13 cellular contexts compared by ENCODE assay signal in the genomic region with DNA sequence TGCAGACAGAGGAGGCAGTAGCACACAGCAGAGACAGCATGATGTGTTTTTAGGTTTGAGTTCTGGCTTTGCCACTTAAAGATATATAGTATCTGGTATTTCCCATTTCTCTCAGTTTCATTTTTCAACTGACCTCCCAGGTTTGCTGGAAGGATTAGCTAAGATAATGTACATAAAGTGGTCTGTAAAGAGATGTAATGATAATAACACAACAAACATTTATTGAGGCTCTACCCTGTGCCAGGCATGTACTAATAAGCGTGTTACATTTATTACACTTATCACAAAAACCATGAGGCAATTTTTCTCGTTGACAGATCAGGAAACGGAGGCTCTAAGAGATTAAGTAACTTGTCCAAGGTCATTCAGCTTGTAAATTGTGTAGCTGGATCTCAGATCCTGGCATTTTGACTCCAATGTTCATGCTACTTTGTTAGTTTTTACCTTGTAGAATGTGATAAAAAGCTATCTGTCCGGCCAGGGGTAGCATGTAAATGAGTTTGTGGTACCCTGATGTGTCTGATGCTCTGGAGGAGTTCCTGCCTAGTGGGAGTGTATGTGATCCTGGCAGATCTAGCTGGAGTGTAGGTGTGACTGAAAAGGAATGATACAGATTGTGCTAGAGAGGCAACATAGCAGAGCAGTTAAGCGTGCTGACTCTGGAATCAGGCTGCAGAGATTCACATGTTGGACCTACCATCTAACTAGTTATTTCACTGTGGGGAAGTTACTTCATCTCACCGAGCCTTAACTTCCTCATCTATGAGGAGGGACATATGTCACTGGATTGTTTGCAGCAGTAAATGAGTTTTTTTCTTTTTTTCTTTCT.
DNase-seq lines count a peak whose midpoint lies in the region; ATAC-seq, FAIRE-seq and TF ChIP-seq lines count a peak whose summit lies in the region.
"Had no signal": no experiment of that assay in that cellular context is flagged by ENCODE, and none has a peak within 500 bp of the region (broad histone marks: within the 10 kb centered on the region; RNA-seq: fewer than 3 reads in every experiment).

No MANE protein-coding gene starts in this region.

- ATAC-seq in CD4-positive, CD25-positive, alpha-beta regulatory T cell (ENCODE audit: low read depth in 2 of 2), result no peak
- no peak for ATAC-seq in HG02840 (IDR thresholded peaks at IDR 0.05; ENCODE audit: low FRiP score, unreplicated experiment)

- POLR2A ChIA-PET in SK-N-SH (lab: Yijun Ruan, JAX), result interaction anchor here (0.6 to 1.1 kb wide), 2 partner anchors 37 to 750 kb away, joined by 4 read pairs; no protein-coding TSS in a partner anchor
- POLR2A ChIA-PET in activated CD4-positive, alpha-beta T cell treated with anti-CD3 and anti-CD28 coated beads, Interleukin-2, amount 10 ng/mL, durations not matched to agents 7 days and 5 days (lab: Charles Lee), result no interaction called here

- H3K56ac ChIP-seq in H9 (ENCODE audit: insufficient read length, low read depth, low read length), result no peak overlapping the region

- H3K36me3 ChIP-seq in CD4-positive, CD25-positive, alpha-beta regulatory T cell (ENCODE audit: control insufficient read depth, insufficient read depth, low read length), result peaks cover 59% of the 10 kb centered on the region
- peaks cover 20 to 35% of the 10 kb centered on the region in 2 experiments for H3K36me3 ChIP-seq in SK-N-SH (replicated peaks in 1 of 2; ENCODE audit: control insufficient read depth in 1 of 2, insufficient read depth in 2 of 2, low read length in 1 of 2)
- H3K36me3 ChIP-seq in kidney (ENCODE audit: control insufficient read depth in 1 of 2, insufficient read depth in 2 of 2, low read length in 2 of 2), result peaks cover 7% of the 10 kb centered on the region in 2 donors

- intact Hi-C loops in kidney (cut with DNase I), result no loop called here

- H3K4me3 ChIP-seq in CD4-positive, CD25-positive, alpha-beta regulatory T cell (ENCODE audit: low read depth, low read length), result no peak overlapping the region
- H3K4me3 ChIP-seq in SK-N-SH (ENCODE audit: low read depth in 2 of 2, low read length in 1 of 2), result no peak overlapping the region
- H3K4me3 ChIP-seq in kidney (ENCODE audit: low read length in 2 of 2), result no peak overlapping the region

- H3K27me3 Mint-ChIP-seq in CD4-positive, CD25-positive, alpha-beta regulatory T cell, result no peaks in the 10 kb centered on the region
- H3K27me3 Mint-ChIP-seq in nephron (ENCODE audit: low read depth) (no peaks in the 10 kb centered on the region), H9 (ENCODE audit: low read depth) (no peaks in the 10 kb centered on the region)
- no peaks in the 10 kb centered on the region for H3K27me3 Mint-ChIP-seq in activated CD4-positive, alpha-beta T cell treated with anti-CD3 and anti-CD28 coated beads, Interleukin-2, amount 10 ng/mL, durations not matched to agents 7 days and 5 days
- H3K27me3 Mint-ChIP-seq: central memory CD8-positive, alpha-beta T cell had no signal

- H3K4me1 ChIP-seq in CD4-positive, CD25-positive, alpha-beta regulatory T cell (ENCODE audit: control insufficient read depth, insufficient read depth, low read length, poor library complexity, severe bottlenecking), result no peaks in the 10 kb centered on the region
- H3K4me1 ChIP-seq in SK-N-SH (ENCODE audit: control insufficient read depth in 1 of 2, insufficient read depth in 2 of 2, low read depth in 1 of 2, low read length in 1 of 2) (peaks cover 0 to 22% of the 10 kb centered on the region in 2 experiments; a peak in 2 of 4 replicates), H9 (ENCODE audit: insufficient read depth, low read length) (no peaks in the 10 kb centered on the region), kidney (ENCODE audit: control insufficient read depth in 1 of 2, insufficient read depth in 1 of 2, low read depth in 1 of 2, low read length in 2 of 2) (no peaks in the 10 kb centered on the region)

- H2BK15ac ChIP-seq in H9 (ENCODE audit: low read depth, low read length), result no peak overlapping the region

- no peaks in the 10 kb centered on the region for H3K9me3 Mint-ChIP-seq in CD4-positive, CD25-positive, alpha-beta regulatory T cell
- H3K9me3 Mint-ChIP-seq in nephron, result no peaks in the 10 kb centered on the region
- no peaks in the 10 kb centered on the region for H3K9me3 Mint-ChIP-seq in activated CD4-positive, alpha-beta T cell treated with anti-CD3 and anti-CD28 coated beads, Interleukin-2, amount 10 ng/mL, durations not matched to agents 7 days and 5 days
- H3K9me3 Mint-ChIP-seq in H9, result no peaks in the 10 kb centered on the region
- H3K9me3 Mint-ChIP-seq: central memory CD8-positive, alpha-beta T cell had no signal

- whole genome bisulfite sequencing in SK-N-SH (ENCODE audit: low lambda C conversion rate), result 81% methylated on average over 6 of the region's 6 CpGs
- WGBS in H9 (ENCODE audit: extremely low coverage, insufficient read length, low lambda C conversion rate), result no CpG with 5 or more reads among the region's 6 CpGs

- no peak overlapping the region for H3K14ac ChIP-seq in H9 (ENCODE audit: insufficient read depth, low read length)

- TF ChIP-seq RAD21 in SK-N-SH (IDR thresholded peaks at IDR 0.05; ENCODE audit: low read length), result 0 out of 2 replicates have a peak, but pooled peaks have one; percentile 43

- no peak overlapping the region for H3K4ac ChIP-seq in H9 (ENCODE audit: low read depth, low read length)

- TF ChIP-seq EP300 in SK-N-SH (IDR thresholded peaks at IDR 0.05; ENCODE audit: borderline replicate concordance in 1 of 2, low read depth in 1 of 2, low read length in 1 of 2), result no peak

- peaks cover 54% of the 10 kb centered on the region for H3K36me3 Mint-ChIP-seq in CD4-positive, CD25-positive, alpha-beta regulatory T cell
- H3K36me3 Mint-ChIP-seq in nephron (ENCODE audit: low read depth) (peaks cover 50% of the 10 kb centered on the region), H9 (ENCODE audit: insufficient read depth in 1 of 3, low read depth in 3 of 3) (peaks cover 11 to 27% (median 17%) of the 10 kb centered on the region in 3 experiments; a peak in 6 of 7 replicates)
- H3K36me3 Mint-ChIP-seq in activated CD4-positive, alpha-beta T cell treated with anti-CD3 and anti-CD28 coated beads, Interleukin-2, amount 10 ng/mL, durations not matched to agents 7 days and 5 days (ENCODE audit: low read depth), result peaks cover 58% of the 10 kb centered on the region

- H3K18ac ChIP-seq in H9 (ENCODE audit: insufficient read length, low read depth, low read length), result no peak overlapping the region

- H2AK5ac ChIP-seq in H9 (ENCODE audit: insufficient read length, low read length), result no peak overlapping the region

- H2BK12ac ChIP-seq in H9 (ENCODE audit: insufficient read length, low read depth, low read length), result no peak overlapping the region

- CTCF ChIA-PET in SK-N-SH (lab: Yijun Ruan, JAX), result interaction anchor here (0.6 to 1.6 kb wide), 11 partner anchors 9 to 291 kb away, joined by 3 to 5 read pairs (median 3); no protein-coding TSS in a partner anchor
- CTCF ChIA-PET in activated CD4-positive, alpha-beta T cell treated with anti-CD3 and anti-CD28 coated beads, Interleukin-2, amount 10 ng/mL, durations not matched to agents 7 days and 5 days (lab: Charles Lee), result interaction anchor here (0.5 to 1.0 kb wide), 4 partner anchors 8 to 309 kb away, joined by 3 to 4 read pairs (median 3); no protein-coding TSS in a partner anchor

- no peaks in the 10 kb centered on the region for H3K9me3 ChIP-seq in CD4-positive, CD25-positive, alpha-beta regulatory T cell (ENCODE audit: control insufficient read depth in 2 of 2, low read length in 2 of 2)
- no peaks in the 10 kb centered on the region for H3K9me3 ChIP-seq in SK-N-SH
- no peaks in the 10 kb centered on the region for H3K9me3 ChIP-seq in H9 (ENCODE audit: control insufficient read depth, low read depth, low read length)
- no peaks in the 10 kb centered on the region for H3K9me3 ChIP-seq in kidney (ENCODE audit: control insufficient read depth in 1 of 2, low read length in 2 of 2)

- H2BK5ac ChIP-seq in H9 (ENCODE audit: insufficient read length, low read length), result no peak overlapping the region

- peak overlapping the region in 2 of 3 donors; percentile 12 to 56 for H3K27ac Mint-ChIP-seq in CD4-positive, CD25-positive, alpha-beta regulatory T cell
- H3K27ac Mint-ChIP-seq in nephron (peak overlapping the region; percentile 1 to 61 (median 58)), H9 (no peak overlapping the region; a peak in 1 of 7 replicates)
- no peak overlapping the region for H3K27ac Mint-ChIP-seq in activated CD4-positive, alpha-beta T cell treated with anti-CD3 and anti-CD28 coated beads, Interleukin-2, amount 10 ng/mL, durations not matched to agents 7 days and 5 days

- no peak overlapping the region for H3K4me3 Mint-ChIP-seq in CD4-positive, CD25-positive, alpha-beta regulatory T cell
- no peak overlapping the region for H3K4me3 Mint-ChIP-seq in nephron
- H3K4me3 Mint-ChIP-seq in activated CD4-positive, alpha-beta T cell treated with anti-CD3 and anti-CD28 coated beads, Interleukin-2, amount 10 ng/mL, durations not matched to agents 7 days and 5 days, result no peak overlapping the region
- H3K4me3 Mint-ChIP-seq in H9, result no peak overlapping the region
- H3K4me3 Mint-ChIP-seq: central memory CD8-positive, alpha-beta T cell had no signal

- TF ChIP-seq CTCF in SK-N-SH (IDR thresholded peaks at IDR 0.05) (no peak), nephron (IDR thresholded peaks at IDR 0.05; ENCODE audit: unreplicated experiment in 3 of 3) (no peak), H9 (conservative IDR thresholded peaks at IDR 0.05) (no peak), kidney (IDR thresholded peaks at IDR 0.05; ENCODE audit: borderline replicate concordance, extremely low read depth, insufficient read depth) (no peak)

- H2AFZ ChIP-seq in SK-N-SH (ENCODE audit: low read depth) (no peak overlapping the region), H9 (ENCODE audit: low read length) (no peak overlapping the region)

- H2BK120ac ChIP-seq in H9 (ENCODE audit: low read depth, low read length, poor library complexity, severe bottlenecking), result no peak overlapping the region

- H3F3A ChIP-seq in SK-N-SH (replicated peaks; ENCODE audit: insufficient read depth), result no peaks in the 10 kb centered on the region

- no peak overlapping the region for H4K8ac ChIP-seq in H9 (replicated peaks; ENCODE audit: insufficient read length, low read depth, low read length)

- peaks cover 0 to 16% (median 13%) of the 10 kb centered on the region in 4 donors for H3K4me1 Mint-ChIP-seq in CD4-positive, CD25-positive, alpha-beta regulatory T cell
- H3K4me1 Mint-ChIP-seq in nephron, result peaks cover 45% of the 10 kb centered on the region
- H3K4me1 Mint-ChIP-seq in activated CD4-positive, alpha-beta T cell treated with anti-CD3 and anti-CD28 coated beads, Interleukin-2, amount 10 ng/mL, durations not matched to agents 7 days and 5 days, result peaks cover 11% of the 10 kb centered on the region
- H3K4me1 Mint-ChIP-seq in H9, result no peaks in the 10 kb centered on the region

- H3K23me2 ChIP-seq in H9 (ENCODE audit: insufficient read length, low read depth, low read length, poor library complexity, severe bottlenecking), result no peaks in the 10 kb centered on the region

- H3K9me2 ChIP-seq in SK-N-SH, result no peaks in the 10 kb centered on the region

- H3K27me3 ChIP-seq in CD4-positive, CD25-positive, alpha-beta regulatory T cell (ENCODE audit: control insufficient read depth, insufficient read depth, low read length), result no peaks in the 10 kb centered on the region
- H3K27me3 ChIP-seq in SK-N-SH (ENCODE audit: insufficient read depth) (no peaks in the 10 kb centered on the region), H9 (ENCODE audit: insufficient read depth, low read length) (no peaks in the 10 kb centered on the region)

- no peaks in the 10 kb centered on the region for H4K20me1 ChIP-seq in SK-N-SH (ENCODE audit: insufficient read depth)
- no peaks in the 10 kb centered on the region for H4K20me1 ChIP-seq in H9 (ENCODE audit: control insufficient read depth, insufficient read depth, insufficient read length)

- no peak overlapping the region for H4K91ac ChIP-seq in H9 (ENCODE audit: insufficient read length, low read depth, low read length)

- FAIRE-seq in kidney (lab: Jason Lieb, UNC), result no peak
- FAIRE-seq: islet of Langerhans had no signal

- H2BK20ac ChIP-seq in H9 (ENCODE audit: low read depth, low read length, poor library complexity, severe bottlenecking), result no peak overlapping the region

- H3K23ac ChIP-seq in H9 (ENCODE audit: insufficient read length, low read depth, low read length), result no peak overlapping the region

- no peak overlapping the region for H3K27ac ChIP-seq in CD4-positive, CD25-positive, alpha-beta regulatory T cell (ENCODE audit: insufficient read depth, low read length, poor library complexity, severe bottlenecking)
- H3K27ac ChIP-seq in SK-N-SH (ENCODE audit: low read depth in 2 of 2, low read length in 1 of 2), result peak overlapping the region in 1 of 2 experiments; percentile 64; a peak in 2 of 4 replicates
- no peak overlapping the region for H3K27ac ChIP-seq in H9 (ENCODE audit: insufficient read length, low read depth, low read length)
- no peak overlapping the region for H3K27ac ChIP-seq in kidney (ENCODE audit: low read depth in 2 of 2, low read length in 2 of 2)

- no peaks in the 10 kb centered on the region for H3K79me2 ChIP-seq in SK-N-SH (ENCODE audit: insufficient read depth)
- H3K79me2 ChIP-seq in H9 (ENCODE audit: insufficient read depth, low read length), result no peaks in the 10 kb centered on the region

- no peak for DNase-seq in CD4-positive, CD25-positive, alpha-beta regulatory T cell
- DNase-seq in SK-N-SH (peak; percentile 17), globus pallidus (ENCODE audit: low spot score) (peak; percentile 37), H9 (no peak), kidney (no peak)
- DNase-seq in activated CD4-positive, alpha-beta T cell treated with anti-CD3 and anti-CD28 coated beads, Interleukin-2, amount 10 ng/mL, durations not matched to agents 7 days and 5 days, result no peak
- DNase-seq: activated CD4-positive, alpha-beta T cell treated with anti-CD3 and anti-CD28 coated beads, Interleukin-2, amount 50 U/mL, for 48 hours; activated naive CD4-positive, alpha-beta T cell; NCI-H524 had no signal

- no peak overlapping the region for H3K4me2 ChIP-seq in SK-N-SH
- H3K4me2 ChIP-seq in H9 (ENCODE audit: insufficient read depth, insufficient read length, low read length), result no peak overlapping the region

- H3T11ph ChIP-seq in H9 (ENCODE audit: low read length), result no peak overlapping the region

- H3K9ac ChIP-seq in SK-N-SH, result no peak overlapping the region
- H3K9ac ChIP-seq in H9 (ENCODE audit: extremely low read depth, insufficient read length, low read length), result no peak overlapping the region
- no peak overlapping the region for H3K9ac ChIP-seq in kidney (ENCODE audit: low read length in 2 of 2)

- no peaks in the 10 kb centered on the region for H3K79me1 ChIP-seq in H9 (ENCODE audit: insufficient read depth, low read depth, low read length, poor library complexity, severe bottlenecking)

- H4K5ac ChIP-seq in H9 (ENCODE audit: insufficient read length, low read depth, low read length), result no peak overlapping the region

Comparison
In these comparisons a context has a peak if more than half of its experiments do, and no peak if none do; other contexts are left out.
1. DNase-seq: peak in SK-N-SH (single experiment) and globus pallidus (single experiment); none in CD4-positive, CD25-positive, alpha-beta regulatory T cell (0 of 3), activated CD4-positive, alpha-beta T cell treated with anti-CD3 and anti-CD28 coated beads, Interleukin-2, amount 10 ng/mL, durations not matched to agents 7 days and 5 days (single experiment), H9 (single experiment) and kidney (single experiment).
2. H3K27ac Mint-ChIP-seq: peak in CD4-positive, CD25-positive, alpha-beta regulatory T cell (2 of 3) and nephron (3 of 3); none in activated CD4-positive, alpha-beta T cell treated with anti-CD3 and anti-CD28 coated beads, Interleukin-2, amount 10 ng/mL, durations not matched to agents 7 days and 5 days (single experiment) and H9 (0 of 3).